Comparison of ENCODE assay signal across 1 cellular context in the genomic region with DNA sequence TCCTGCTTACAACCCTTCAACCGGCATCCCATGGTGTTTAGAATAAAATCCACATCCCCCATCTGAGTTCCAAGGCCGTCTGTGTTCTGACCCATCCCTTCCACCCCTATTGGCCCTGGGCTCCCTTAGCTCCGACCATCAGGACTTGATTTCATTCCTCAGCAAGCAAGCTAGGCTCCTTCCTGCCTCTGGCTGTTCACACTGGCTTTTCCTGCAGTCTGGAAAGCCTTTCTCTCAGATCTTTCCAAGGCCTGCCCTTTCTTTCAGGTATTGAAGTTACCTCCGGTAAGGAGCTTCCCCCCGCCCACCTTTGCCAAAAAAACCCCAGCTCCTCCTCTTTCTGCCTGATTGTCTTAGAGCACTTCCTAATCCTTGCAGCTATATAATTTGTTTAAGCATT.
TF ChIP-seq lines count a peak whose summit lies in the region.

No MANE protein-coding gene starts in this region.

TF ChIP-seq in SK-N-SH, 30 proteins besides CTCF, POLR2A, EP300 and RAD21:
- no peak for TF ChIP-seq EZH2phosphoT487 (IDR thresholded peaks at IDR 0.05; ENCODE audit: borderline replicate concordance, low read depth)
- TF ChIP-seq TCF12 (IDR thresholded peaks at IDR 0.05) = no peak
- no peak for TF ChIP-seq RXRA (IDR thresholded peaks at IDR 0.05; ENCODE audit: borderline replicate concordance, low read depth)
- TF ChIP-seq RFX5 (IDR thresholded peaks at IDR 0.05; ENCODE audit: low read length) = no peak
- no peak for TF ChIP-seq ELF1 (IDR thresholded peaks at IDR 0.05)
- TF ChIP-seq GATA2 (CRISPR knock-in tag; IDR thresholded peaks at IDR 0.05) = peak; percentile 9; the same call in 1 of the 2 replicates
